ENCODE assay signal across 8 cellular contexts in genomic region chr1:27575861-27576331, GRCh38. TPM values are rescaled to one million over a fixed set of nuclear protein-coding genes. Genes with fewer than 3 reads are reported as not detected.
DNase-seq lines count a peak whose midpoint lies in the region; ATAC-seq and TF ChIP-seq lines count a peak whose summit lies in the region.

No MANE protein-coding gene starts in this region.

- DNase-seq in A673 (ENCODE audit: low spot score), result no peak
- DNase-seq in GM19240 (ENCODE audit: insufficient read length, low spot score), result peak; percentile 41
- DNase-seq in left ventricle myocardium superior, result peak; percentile 92
- DNase-seq in putamen (ENCODE audit: low spot score), result peak; percentile 32
- DNase-seq in activated CD8-positive, alpha-beta T cell treated with anti-CD3 and anti-CD28 coated beads, Interleukin-2, amount 10 ng/mL, durations not matched to agents 7 days and 5 days, result no peak

- CTCF ChIA-PET in A673 (lab: Charles Lee), result interaction anchor here (0.6 to 1.4 kb wide), 6 partner anchors 14 to 491 kb away, joined by 4 to 11 read pairs (median 8); partner anchors contain the start of gene IFI6
- CTCF ChIA-PET in activated CD8-positive, alpha-beta T cell treated with anti-CD3 and anti-CD28 coated beads, Interleukin-2, amount 10 ng/mL, durations not matched to agents 7 days and 5 days (lab: Charles Lee), result no interaction called here

- H3K27me3 ChIP-seq in A673 (replicated peaks; ENCODE audit: insufficient read depth, low read depth, low read length, poor library complexity), result no peaks in the 10 kb centered on the region

- POLR2A ChIA-PET in A673 (lab: Charles Lee; ENCODE audit: low non-redundant PET), result no interaction called here
- POLR2A ChIA-PET in activated CD8-positive, alpha-beta T cell treated with anti-CD3 and anti-CD28 coated beads, Interleukin-2, amount 10 ng/mL, durations not matched to agents 7 days and 5 days (lab: Charles Lee), result interaction anchor here (1.1 kb wide), 1 partner anchor 28 kb away, joined by 3 read pairs; the partner anchor contains the start of gene AHDC1

- BruUV-seq in A673 (replicated peaks; lab: Mats Ljungman, UMichigan), result no TSS peak

- H3K4me1 ChIP-seq in A673 (ENCODE audit: insufficient read depth, low read length, poor library complexity, severe bottlenecking), result peaks cover 59% of the 10 kb centered on the region

- no peak overlapping the region for H3K4me3 Mint-ChIP-seq in activated T-helper 17 cell treated with anti-CD3 and anti-CD28 coated beads, Interleukin-2, amount 50 U/mL, for 72 hours
- H3K4me3 Mint-ChIP-seq in activated CD8-positive, alpha-beta T cell treated with anti-CD3 and anti-CD28 coated beads, Interleukin-2, amount 10 ng/mL, durations not matched to agents 7 days and 5 days, result no peak overlapping the region

- no peaks in the 10 kb centered on the region for H3K9me3 ChIP-seq in A673 (ENCODE audit: low read depth, low read length, poor library complexity, severe bottlenecking)

- no peaks in the 10 kb centered on the region for H3K9me3 Mint-ChIP-seq in activated T-helper 17 cell treated with anti-CD3 and anti-CD28 coated beads, Interleukin-2, amount 50 U/mL, for 72 hours
- H3K9me3 Mint-ChIP-seq in activated CD8-positive, alpha-beta T cell treated with anti-CD3 and anti-CD28 coated beads, Interleukin-2, amount 10 ng/mL, durations not matched to agents 7 days and 5 days (ENCODE audit: insufficient read depth), result no peaks in the 10 kb centered on the region

- H3K27me3 Mint-ChIP-seq in activated T-helper 17 cell treated with anti-CD3 and anti-CD28 coated beads, Interleukin-2, amount 50 U/mL, for 72 hours, result peaks cover 3% of the 10 kb centered on the region
- peaks cover 11% of the 10 kb centered on the region for H3K27me3 Mint-ChIP-seq in activated CD8-positive, alpha-beta T cell treated with anti-CD3 and anti-CD28 coated beads, Interleukin-2, amount 10 ng/mL, durations not matched to agents 7 days and 5 days (ENCODE audit: low read depth)

- no peak overlapping the region for H3K27ac Mint-ChIP-seq in activated T-helper 17 cell treated with anti-CD3 and anti-CD28 coated beads, Interleukin-2, amount 50 U/mL, for 72 hours
- no peak overlapping the region for H3K27ac Mint-ChIP-seq in activated CD8-positive, alpha-beta T cell treated with anti-CD3 and anti-CD28 coated beads, Interleukin-2, amount 10 ng/mL, durations not matched to agents 7 days and 5 days

- intact Hi-C loops in A673 (cut with micrococcal nuclease; ENCODE audit: unreplicated experiment) (no loop called here), left ventricle myocardium superior (cut with micrococcal nuclease) (no loop called here)

- TF ChIP-seq CTCF in A673 (conservative IDR thresholded peaks at IDR 0.05; ENCODE audit: low read depth, low read length), result no peak

- ATAC-seq in activated T-helper 17 cell treated with anti-CD3 and anti-CD28 coated beads, Interleukin-2, amount 50 U/mL, for 72 hours (replicated peaks), result peak; percentile 24
- ATAC-seq in left ventricle myocardium superior, result peak; percentile 82
- ATAC-seq in HG02759 (IDR thresholded peaks at IDR 0.05; ENCODE audit: unreplicated experiment), result no peak
- no peak for ATAC-seq in activated CD8-positive, alpha-beta T cell treated with anti-CD3 and anti-CD28 coated beads, Interleukin-2, amount 10 ng/mL, durations not matched to agents 7 days and 5 days
- no peak for ATAC-seq in HG02852 (IDR thresholded peaks at IDR 0.05; ENCODE audit: unreplicated experiment)

- H3K4me1 Mint-ChIP-seq in activated T-helper 17 cell treated with anti-CD3 and anti-CD28 coated beads, Interleukin-2, amount 50 U/mL, for 72 hours, result peaks cover 8% of the 10 kb centered on the region
- peaks cover 6% of the 10 kb centered on the region for H3K4me1 Mint-ChIP-seq in activated CD8-positive, alpha-beta T cell treated with anti-CD3 and anti-CD28 coated beads, Interleukin-2, amount 10 ng/mL, durations not matched to agents 7 days and 5 days (ENCODE audit: low read depth)

- H3K27ac ChIP-seq in A673 (ENCODE audit: low read depth, low read length, poor library complexity, severe bottlenecking), result peak overlapping the region; percentile 32

- H3K36me3 ChIP-seq in A673 (ENCODE audit: insufficient read depth, low read length, poor library complexity, severe bottlenecking), result no peaks in the 10 kb centered on the region

- H3K36me3 Mint-ChIP-seq in activated T-helper 17 cell treated with anti-CD3 and anti-CD28 coated beads, Interleukin-2, amount 50 U/mL, for 72 hours (ENCODE audit: low read depth), result no peaks in the 10 kb centered on the region
- no peaks in the 10 kb centered on the region for H3K36me3 Mint-ChIP-seq in activated CD8-positive, alpha-beta T cell treated with anti-CD3 and anti-CD28 coated beads, Interleukin-2, amount 10 ng/mL, durations not matched to agents 7 days and 5 days (ENCODE audit: low read depth)

- H3K4me3 ChIP-seq in A673 (ENCODE audit: low read depth, low read length, poor library complexity, severe bottlenecking), result peak overlapping the region; percentile 38

RNA-seq across cellular contexts. Expression of gene AHDC1, which starts 28.0 kb away (rescaled TPM):
- 33.2 and 34.2 TPM in 2 replicates for total RNA-seq in A673 (2021)
- 10 to 100 TPM; 13.3 to 22.3 TPM for total RNA-seq in activated T-helper 17 cell treated with anti-CD3 and anti-CD28 coated beads, Interleukin-2, amount 50 U/mL, for 72 hours
- total RNA-seq in left ventricle myocardium superior, result 42.8 TPM
- total RNA-seq in activated CD8-positive, alpha-beta T cell treated with anti-CD3 and anti-CD28 coated beads, Interleukin-2, amount 10 ng/mL, durations not matched to agents 7 days and 5 days, result 10 to 100 TPM; 20.9 to 22.7 TPM

RNA-seq across cellular contexts. Expression of gene FGR, which starts 59.1 kb away (rescaled TPM):
- not detected in 2 replicates for total RNA-seq in A673 (2021)
- total RNA-seq in activated T-helper 17 cell treated with anti-CD3 and anti-CD28 coated beads, Interleukin-2, amount 50 U/mL, for 72 hours, result 1 to 10 TPM in 1 of 2 donors, not detected in 1; 1.2 TPM
- 4.7 TPM for total RNA-seq in left ventricle myocardium superior
- total RNA-seq in activated CD8-positive, alpha-beta T cell treated with anti-CD3 and anti-CD28 coated beads, Interleukin-2, amount 10 ng/mL, durations not matched to agents 7 days and 5 days, result under 1 TPM; 0.08 to 0.21 TPM

Comparison
In these comparisons a context has a peak if more than half of its experiments do, and no peak if none do; other contexts are left out.
1. DNase-seq: peak in GM19240 (single experiment), left ventricle myocardium superior (single experiment) and putamen (single experiment); none in A673 (single experiment) and activated CD8-positive, alpha-beta T cell treated with anti-CD3 and anti-CD28 coated beads, Interleukin-2, amount 10 ng/mL, durations not matched to agents 7 days and 5 days (single experiment).
2. ATAC-seq: peak in activated T-helper 17 cell treated with anti-CD3 and anti-CD28 coated beads, Interleukin-2, amount 50 U/mL, for 72 hours (single experiment) and left ventricle myocardium superior (single experiment); none in HG02759 (single experiment), activated CD8-positive, alpha-beta T cell treated with anti-CD3 and anti-CD28 coated beads, Interleukin-2, amount 10 ng/mL, durations not matched to agents 7 days and 5 days (single experiment) and HG02852 (single experiment).